In the genomic region with DNA sequence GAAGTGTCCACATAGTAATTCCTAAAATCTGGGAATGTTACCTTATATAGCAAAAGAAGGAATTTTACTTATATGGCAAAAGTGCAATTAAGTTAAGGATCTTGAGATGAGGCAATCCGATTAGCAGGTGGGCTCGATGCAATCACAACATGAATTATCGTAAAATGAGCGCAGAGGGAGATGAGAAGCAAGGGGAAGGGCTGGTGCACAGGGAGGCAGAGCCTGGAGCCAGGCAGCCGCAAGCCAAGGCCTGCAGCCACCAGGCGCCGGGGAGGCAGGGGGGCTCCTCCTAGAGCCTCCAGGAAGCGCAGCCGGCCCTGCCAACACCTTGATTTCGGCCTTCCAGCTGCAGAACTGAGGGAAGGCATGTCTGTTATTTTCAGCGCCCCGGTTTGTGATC, we compare ENCODE assay signal across 15 cellular contexts.
"Had no signal": no experiment of that assay in that cellular context is flagged by ENCODE, and none has a peak within 500 bp of the region (broad histone marks: within the 10 kb centered on the region; RNA-seq: fewer than 3 reads in every experiment).

No MANE protein-coding gene starts in this region.

- H3K36me3 Mint-ChIP-seq: activated naive CD8-positive, alpha-beta T cell treated with anti-CD3 and anti-CD28 coated beads, Interleukin-2, amount 10 ng/mL, durations not matched to agents 7 days and 5 days; stimulated activated effector memory CD8-positive, alpha-beta T cell treated with anti-CD3 and anti-CD28 coated beads, Interleukin-12 subunit alpha, Interleukin-12 subunit beta, amount 100 ng/mL, for 72 hours had no signal

- H3K27ac ChIP-seq: gastroesophageal sphincter, neutrophil, tibial nerve had no signal

- H3K36me3 ChIP-seq: breast epithelium, gastroesophageal sphincter, neutrophil, tibial nerve had no signal

- H3K27me3 ChIP-seq: breast epithelium, neutrophil had no signal

- H3K9me3 ChIP-seq: breast epithelium, gastroesophageal sphincter, neutrophil, tibial nerve had no signal

- H3K27ac Mint-ChIP-seq: activated naive CD8-positive, alpha-beta T cell treated with anti-CD3 and anti-CD28 coated beads, Interleukin-2, amount 10 ng/mL, durations not matched to agents 7 days and 5 days; activated T-cell treated with anti-CD3 and anti-CD28 coated beads, Interleukin-2, amount 50 U/mL, for 72 hours; stimulated activated effector memory CD8-positive, alpha-beta T cell treated with anti-CD3 and anti-CD28 coated beads, Interleukin-12 subunit alpha, Interleukin-12 subunit beta, amount 100 ng/mL, for 72 hours; T-helper 17 cell had no signal

- DNase-seq: activated CD4-positive, alpha-beta T cell treated with anti-CD3 and anti-CD28 coated beads, Interleukin-2, amount 50 U/mL, for 4 hours; activated CD4-positive, CD25-positive, alpha-beta regulatory T cell treated with anti-CD3 and anti-CD28 coated beads, Interleukin-2, amount 50 U/mL, for 72 hours; activated naive CD8-positive, alpha-beta T cell treated with anti-CD3 and anti-CD28 coated beads, Interleukin-2, amount 10 ng/mL, durations not matched to agents 7 days and 5 days; activated T-cell treated with anti-CD3 and anti-CD28 coated beads, Interleukin-2, amount 50 U/mL, for 72 hours; anterior cingulate cortex; kidney glomerular epithelial cell; midbrain; right cardiac atrium; T-helper 17 cell had no signal

- H3K4me3 Mint-ChIP-seq: activated naive CD8-positive, alpha-beta T cell treated with anti-CD3 and anti-CD28 coated beads, Interleukin-2, amount 10 ng/mL, durations not matched to agents 7 days and 5 days; activated T-cell treated with anti-CD3 and anti-CD28 coated beads, Interleukin-2, amount 50 U/mL, for 72 hours; stimulated activated effector memory CD8-positive, alpha-beta T cell treated with anti-CD3 and anti-CD28 coated beads, Interleukin-12 subunit alpha, Interleukin-12 subunit beta, amount 100 ng/mL, for 72 hours; T-helper 17 cell had no signal

- H3K9me3 Mint-ChIP-seq: activated naive CD8-positive, alpha-beta T cell treated with anti-CD3 and anti-CD28 coated beads, Interleukin-2, amount 10 ng/mL, durations not matched to agents 7 days and 5 days; stimulated activated effector memory CD8-positive, alpha-beta T cell treated with anti-CD3 and anti-CD28 coated beads, Interleukin-12 subunit alpha, Interleukin-12 subunit beta, amount 100 ng/mL, for 72 hours had no signal

- FAIRE-seq: endometrium had no signal

- H3K4me1 Mint-ChIP-seq: activated naive CD8-positive, alpha-beta T cell treated with anti-CD3 and anti-CD28 coated beads, Interleukin-2, amount 10 ng/mL, durations not matched to agents 7 days and 5 days; stimulated activated effector memory CD8-positive, alpha-beta T cell treated with anti-CD3 and anti-CD28 coated beads, Interleukin-12 subunit alpha, Interleukin-12 subunit beta, amount 100 ng/mL, for 72 hours; T-helper 17 cell had no signal

- H3K4me1 ChIP-seq: breast epithelium, gastroesophageal sphincter had no signal

- ATAC-seq: activated T-cell treated with anti-CD3 and anti-CD28 coated beads, Interleukin-2, amount 50 U/mL, for 72 hours; gastroesophageal sphincter; stimulated activated effector memory CD8-positive, alpha-beta T cell treated with anti-CD3 and anti-CD28 coated beads, Interleukin-12 subunit alpha, Interleukin-12 subunit beta, amount 100 ng/mL, for 72 hours; T-helper 17 cell had no signal

- H3K27me3 Mint-ChIP-seq: activated naive CD8-positive, alpha-beta T cell treated with anti-CD3 and anti-CD28 coated beads, Interleukin-2, amount 10 ng/mL, durations not matched to agents 7 days and 5 days had no signal

- H3K4me3 ChIP-seq: breast epithelium, gastroesophageal sphincter, tibial nerve had no signal
